In genomic region chr22:20117656-20118571, GRCh38 we compare ENCODE assay signal across 6 cellular contexts. TPM values are rescaled to one million over a fixed set of nuclear protein-coding genes. Genes with fewer than 3 reads are reported as not detected.
A peak's percentile ranks its signal among the peaks of the same experiment; 100 is the strongest.
DNase-seq lines count a peak whose midpoint lies in the region.

No MANE protein-coding gene starts in this region.

- no peak overlapping the region for H2BK12ac ChIP-seq in trophoblast cell (ENCODE audit: low read length)

- H3K4me3 ChIP-seq in SJSA1 (peak overlapping the region; percentile 80), trophoblast cell (ENCODE audit: low read depth, low read length) (peak overlapping the region; percentile 98)

- peak overlapping the region; percentile 91 for H3K4me2 ChIP-seq in trophoblast cell (ENCODE audit: low read length)

- peak overlapping the region; percentile 96 for H3K9ac ChIP-seq in trophoblast cell (ENCODE audit: low read length)

- peak overlapping the region; percentile 59 for H2BK5ac ChIP-seq in trophoblast cell (ENCODE audit: low read depth, low read length, poor library complexity)

- H4K8ac ChIP-seq in trophoblast cell (ENCODE audit: low read depth, low read length): peak overlapping the region; percentile 82

- H3K14ac ChIP-seq in trophoblast cell (ENCODE audit: low read length): peak overlapping the region; percentile 46

- peak overlapping the region; percentile 46 for H2AFZ ChIP-seq in trophoblast cell (ENCODE audit: insufficient read depth, low read length, poor library complexity)

- peaks cover 17% of the 10 kb centered on the region for H3K79me2 ChIP-seq in trophoblast cell (ENCODE audit: control insufficient read depth, insufficient read depth, low read length, poor library complexity)

- peaks cover 21% of the 10 kb centered on the region for H3K4me1 ChIP-seq in SJSA1 (replicated peaks)
- peaks cover 4 to 9% of the 10 kb centered on the region in 2 experiments for H3K4me1 ChIP-seq in trophoblast cell (ENCODE audit: control insufficient read depth in 1 of 2, insufficient read depth in 2 of 2, low read length in 2 of 2)

- H3K23ac ChIP-seq in trophoblast cell (ENCODE audit: low read length): no peak overlapping the region

- peak overlapping the region; percentile 31 for H2AK5ac ChIP-seq in trophoblast cell (ENCODE audit: low read length)

- WGBS in trophoblast cell (ENCODE audit: extremely low coverage, insufficient coverage, insufficient read length): no CpG with 5 or more reads among the region's 65 CpGs

- peak overlapping the region; percentile 99 for H3K4ac ChIP-seq in trophoblast cell (ENCODE audit: low read depth, low read length)

- peaks cover 12% of the 10 kb centered on the region for H3K79me1 ChIP-seq in trophoblast cell (ENCODE audit: low read length)

- H3K27me3 ChIP-seq in SJSA1 (replicated peaks): no peaks in the 10 kb centered on the region
- H3K27me3 ChIP-seq in trophoblast cell (ENCODE audit: insufficient read depth, low read length): no peaks in the 10 kb centered on the region

- H3K36me3 ChIP-seq in SJSA1 (peaks cover 84% of the 10 kb centered on the region), trophoblast cell (ENCODE audit: control insufficient read depth in 1 of 2, insufficient read depth in 2 of 2, low read length in 2 of 2) (peaks cover 65 to 70% of the 10 kb centered on the region in 2 experiments)

- peak overlapping the region; percentile 58 for H3K18ac ChIP-seq in trophoblast cell (ENCODE audit: low read length)

- H4K12ac ChIP-seq in trophoblast cell (ENCODE audit: low read depth, low read length): peak overlapping the region; percentile 73

- DNase-seq in NCI-H748 (lab: John Stamatoyannopoulos, UW; ENCODE audit: unreplicated experiment) (peak; percentile 14), NCI-H748 treated with DMSO at 0.1 percent for 48 hours (lab: John Stamatoyannopoulos, UW) (no peak), SJSA1 (ENCODE audit: low read depth in 1 of 2, low spot score in 2 of 2) (peak in 1 of 2 experiments; percentile 24), dedifferentiated amniotic fluid mesenchymal stem cell (ENCODE audit: extremely low spot score) (peak; percentile 22), trophoblast cell (peak in 1 of 2 donors; percentile 51), mesenteric fat pad (ENCODE audit: low spot score) (no peak)

- H2BK120ac ChIP-seq in trophoblast cell (ENCODE audit: insufficient read depth, low read length, poor library complexity): peak overlapping the region; percentile 75

- peak overlapping the region; percentile 83 for H4K91ac ChIP-seq in trophoblast cell (ENCODE audit: low read depth, low read length)

- H3K27ac ChIP-seq in SJSA1 (peak overlapping the region; percentile 50), trophoblast cell (ENCODE audit: low read depth, low read length) (peak overlapping the region; percentile 5)

- H3K9me3 ChIP-seq in SJSA1 (replicated peaks): no peaks in the 10 kb centered on the region
- H3K9me3 ChIP-seq in trophoblast cell (ENCODE audit: insufficient read depth, low read depth, low read length): no peaks in the 10 kb centered on the region

RNA-seq across cellular contexts. Expression of gene TRMT2A, which starts 0.9 kb away (rescaled TPM):
- total RNA-seq in SJSA1 (2014; rRNA removed; shearing (Covaris generic)): 39.9 and 58.7 TPM in 2 replicates
- polyA plus RNA-seq in trophoblast cell (2013): 27.5 and 32.4 TPM in 2 replicates
- total RNA-seq in mesenteric fat pad: 49.2 TPM

RNA-seq across cellular contexts. Expression of gene RANBP1, which starts 2.0 kb away (rescaled TPM):
- total RNA-seq in SJSA1 (2014; rRNA removed; shearing (Covaris generic)): 962 and 1,093 TPM in 2 replicates
- polyA plus RNA-seq in trophoblast cell (2013): 227 and 234 TPM in 2 replicates
- total RNA-seq in mesenteric fat pad: 75.9 TPM

RNA-seq across cellular contexts. Expression of gene ZDHHC8, which starts 13.7 kb away (rescaled TPM):
- 9.0 and 10.6 TPM in 2 replicates for total RNA-seq in SJSA1 (2014; rRNA removed; shearing (Covaris generic))
- polyA plus RNA-seq in trophoblast cell (2013): 39.6 and 41.0 TPM in 2 replicates
- total RNA-seq in mesenteric fat pad: 77.8 TPM

RNA-seq across cellular contexts. Expression of gene CCDC188, which starts 32.9 kb away (rescaled TPM):
- total RNA-seq in SJSA1 (2014; rRNA removed; shearing (Covaris generic)): 0.16 and 0.84 TPM in 2 replicates
- polyA plus RNA-seq in trophoblast cell (2013): not detected in 2 replicates
- total RNA-seq in mesenteric fat pad: 1.00 TPM

RNA-seq across cellular contexts. Expression of gene DGCR8, which starts 37.9 kb away (rescaled TPM):
- 24.8 and 26.5 TPM in 2 replicates for total RNA-seq in SJSA1 (2014; rRNA removed; shearing (Covaris generic))
- 16.9 and 17.3 TPM in 2 replicates for polyA plus RNA-seq in trophoblast cell (2013)
- 29.7 TPM for total RNA-seq in mesenteric fat pad

Comparison
In these comparisons a context has a peak if more than half of its experiments do, and no peak if none do; other contexts are left out.
1. DNase-seq: peak in NCI-H748 (single experiment) and dedifferentiated amniotic fluid mesenchymal stem cell (single experiment); none in NCI-H748 treated with DMSO at 0.1 percent for 48 hours (single experiment) and mesenteric fat pad (single experiment).
2. RNA of gene RANBP1, which starts 2.0 kb away (total RNA-seq): 962 to 1,093 TPM in SJSA1; 75.9 TPM in mesenteric fat pad (single experiment); every median in the first group is over 10 times any median in the second.